In genomic region chr5:16372493-16372892, GRCh38 we compare ENCODE assay signal across 7 cellular contexts.
"Had no signal": no experiment of that assay in that cellular context is flagged by ENCODE, and none has a peak within 500 bp of the region (broad histone marks: within the 10 kb centered on the region; RNA-seq: fewer than 3 reads in every experiment).

No MANE protein-coding gene starts in this region.

- DNase-seq: IMR-90, KBM-7, KG1 had no signal

- H3K4me3 Mint-ChIP-seq: IgD-negative memory B cell had no signal

- H3K36me3 Mint-ChIP-seq: IgD-negative memory B cell had no signal

- H3K27me3 Mint-ChIP-seq: IgD-negative memory B cell had no signal

- H3K4me1 Mint-ChIP-seq: IgD-negative memory B cell had no signal

- H3K27ac Mint-ChIP-seq: IgD-negative memory B cell had no signal

- FAIRE-seq: HTR-8/SVneo had no signal

- H3K4me2 ChIP-seq: KMS-11 had no signal

- H3K27ac ChIP-seq: HL-60, KMS-11 had no signal

- H3K9ac ChIP-seq: KMS-11 had no signal
